ENCODE assay signal across 8 cellular contexts in genomic region chr10:69629897-69630650, GRCh38. TPM values are rescaled to one million over a fixed set of nuclear protein-coding genes. Genes with fewer than 3 reads are reported as not detected.
A peak's percentile ranks its signal among the peaks of the same experiment; 100 is the strongest.
DNase-seq lines count a peak whose midpoint lies in the region; ATAC-seq and TF ChIP-seq lines count a peak whose summit lies in the region.

Gene FAM241B (plus strand): TSS chr10:69630247. CDS start chr10:69631744, 1,497 bp downstream.

- intact Hi-C loops in A673 (cut with micrococcal nuclease; ENCODE audit: unreplicated experiment), result no loop called here

- ATAC-seq in GM19351 (IDR thresholded peaks at IDR 0.05; ENCODE audit: unreplicated experiment), result peak; percentile 51
- peak; percentile 93 to 96 for ATAC-seq in naive thymus-derived CD8-positive, alpha-beta T cell
- ATAC-seq in stimulated activated memory B cell treated with anti-CD40 and anti-IgM and Interleukin-4, amounts not matched to agents 10 μg/mL and 1 μg/mL and 100 μg/mL, for 72 hours, result peak; percentile 55
- no peak for ATAC-seq in GM18867 (IDR thresholded peaks at IDR 0.05; ENCODE audit: unreplicated experiment)

- no peaks in the 10 kb centered on the region for H3K27me3 Mint-ChIP-seq in naive thymus-derived CD8-positive, alpha-beta T cell
- peaks cover 45% of the 10 kb centered on the region for H3K27me3 Mint-ChIP-seq in stimulated activated memory B cell treated with anti-CD40 and anti-IgM and Interleukin-4, amounts not matched to agents 10 μg/mL and 1 μg/mL and 100 μg/mL, for 72 hours

- no peaks in the 10 kb centered on the region for H3K4me1 ChIP-seq in A673 (ENCODE audit: insufficient read depth, low read length, poor library complexity, severe bottlenecking)

- POLR2A ChIA-PET in A673 (lab: Charles Lee; ENCODE audit: low non-redundant PET), result no interaction called here
- POLR2A ChIA-PET in naive thymus-derived CD8-positive, alpha-beta T cell (lab: Charles Lee), result no interaction called here

- H3K9me3 Mint-ChIP-seq in naive thymus-derived CD8-positive, alpha-beta T cell, result peaks cover 0 to 4% (median 0%) of the 10 kb centered on the region in 9 donors
- peaks cover 6% of the 10 kb centered on the region for H3K9me3 Mint-ChIP-seq in stimulated activated memory B cell treated with anti-CD40 and anti-IgM and Interleukin-4, amounts not matched to agents 10 μg/mL and 1 μg/mL and 100 μg/mL, for 72 hours

- peak; percentile 96 for TF ChIP-seq CTCF in A673 (conservative IDR thresholded peaks at IDR 0.05; ENCODE audit: low read depth, low read length)
- peak; percentile 80 for TF ChIP-seq CTCF in epithelial cell of proximal tubule (conservative IDR thresholded peaks at IDR 0.05; ENCODE audit: low read depth, low read length)

- no peaks in the 10 kb centered on the region for H3K36me3 ChIP-seq in A673 (ENCODE audit: insufficient read depth, low read length, poor library complexity, severe bottlenecking)

- peaks cover 6% of the 10 kb centered on the region for H3K27me3 ChIP-seq in A673 (replicated peaks; ENCODE audit: insufficient read depth, low read depth, low read length, poor library complexity)

- H3K4me3 ChIP-seq in A673 (ENCODE audit: low read depth, low read length, poor library complexity, severe bottlenecking), result peak within 1 kb of the TSS; percentile 57
- peak within 1 kb of the TSS; percentile 72 for H3K4me3 ChIP-seq in epithelial cell of proximal tubule (ENCODE audit: low read depth, low read length)

- no peaks in the 10 kb centered on the region for H3K9me3 ChIP-seq in A673 (ENCODE audit: low read depth, low read length, poor library complexity, severe bottlenecking)

- H3K27ac Mint-ChIP-seq in naive thymus-derived CD8-positive, alpha-beta T cell, result peak within 1 kb of the TSS in 9 of 10 donors; percentile 2 to 90 (median 73)
- H3K27ac Mint-ChIP-seq in stimulated activated memory B cell treated with anti-CD40 and anti-IgM and Interleukin-4, amounts not matched to agents 10 μg/mL and 1 μg/mL and 100 μg/mL, for 72 hours, result no peak within 1 kb of the TSS

- peak within 1 kb of the TSS; percentile 67 to 88 (median 75) for H3K4me3 Mint-ChIP-seq in naive thymus-derived CD8-positive, alpha-beta T cell
- peak within 1 kb of the TSS; percentile 52 for H3K4me3 Mint-ChIP-seq in stimulated activated memory B cell treated with anti-CD40 and anti-IgM and Interleukin-4, amounts not matched to agents 10 μg/mL and 1 μg/mL and 100 μg/mL, for 72 hours

- H3K27ac ChIP-seq in A673 (ENCODE audit: low read depth, low read length, poor library complexity, severe bottlenecking), result no peak within 1 kb of the TSS

- CTCF ChIA-PET in A673 (lab: Charles Lee), result no interaction called here

- peaks cover 11 to 30% (median 12%) of the 10 kb centered on the region in 4 donors for H3K4me1 Mint-ChIP-seq in naive thymus-derived CD8-positive, alpha-beta T cell
- H3K4me1 Mint-ChIP-seq in stimulated activated memory B cell treated with anti-CD40 and anti-IgM and Interleukin-4, amounts not matched to agents 10 μg/mL and 1 μg/mL and 100 μg/mL, for 72 hours, result no peaks in the 10 kb centered on the region

- no TSS peak for BruUV-seq in A673 (replicated peaks; lab: Mats Ljungman, UMichigan)

- DNase-seq in A673 (ENCODE audit: low spot score) (peak; percentile 59), NCI-H345 (lab: John Stamatoyannopoulos, UW) (peak; percentile 67), activated T-cell treated with anti-CD3 and anti-CD28 coated beads for 1 hour (ENCODE audit: low read depth) (peak; percentile 63), epithelial cell of proximal tubule (ENCODE audit: low read depth) (no peak)
- peak; percentile 52 to 88 (median 72) for DNase-seq in naive thymus-derived CD8-positive, alpha-beta T cell

- H3K36me3 Mint-ChIP-seq in naive thymus-derived CD8-positive, alpha-beta T cell, result peaks cover 2 to 16% (median 4%) of the 10 kb centered on the region in 3 donors
- H3K36me3 Mint-ChIP-seq in stimulated activated memory B cell treated with anti-CD40 and anti-IgM and Interleukin-4, amounts not matched to agents 10 μg/mL and 1 μg/mL and 100 μg/mL, for 72 hours, result no peaks in the 10 kb centered on the region

RNA-seq across cellular contexts. Expression of gene FAM241B, which starts in this region (rescaled TPM):
- total RNA-seq in A673 (2021) (4.2 and 5.2 TPM in 2 replicates), epithelial cell of proximal tubule (4.2 and 6.7 TPM in 2 replicates)
- 10 to 100 TPM; 11.2 to 15.2 TPM for total RNA-seq in naive thymus-derived CD8-positive, alpha-beta T cell
- 10 to 100 TPM; 12.3 to 18.5 (median 16.0) TPM for polyA plus RNA-seq in naive thymus-derived CD8-positive, alpha-beta T cell
